Comparison of ENCODE assay signal across 28 cellular contexts in genomic region chr3:97293596-97294131, GRCh38.
A peak's percentile ranks its signal among the peaks of the same experiment; 100 is the strongest.
DNase-seq lines count a peak whose midpoint lies in the region; ATAC-seq, FAIRE-seq and TF ChIP-seq lines count a peak whose summit lies in the region.
"Had no signal": no experiment of that assay in that cellular context is flagged by ENCODE, and none has a peak within 500 bp of the region (broad histone marks: within the 10 kb centered on the region; RNA-seq: fewer than 3 reads in every experiment).

No MANE protein-coding gene starts in this region.

- no CpG with 5 or more reads among the region's 5 CpGs for whole genome bisulfite sequencing in trophoblast cell (ENCODE audit: extremely low coverage, insufficient coverage, insufficient read length)
- 86 to 90% methylated on average over 5 of the region's 5 CpGs for WGBS in aorta, 2 donors
- 95% methylated on average over 5 of the region's 5 CpGs for WGBS in prostate gland

- no peak overlapping the region for H4K8ac ChIP-seq in trophoblast cell (ENCODE audit: low read depth, low read length)

- no peak for TF ChIP-seq POLR2A in prostate gland (IDR thresholded peaks at IDR 0.05)

- no peak overlapping the region for H3K23ac ChIP-seq in trophoblast cell (ENCODE audit: low read length)

- no peak overlapping the region for H3K18ac ChIP-seq in trophoblast cell (ENCODE audit: low read length)

- H3K36me3 ChIP-seq in kidney (ENCODE audit: control insufficient read depth in 1 of 2, insufficient read depth in 2 of 2, low read length in 2 of 2) (no peaks in the 10 kb centered on the region), trophoblast cell (ENCODE audit: control insufficient read depth in 1 of 2, insufficient read depth in 2 of 2, low read length in 2 of 2) (no peaks in the 10 kb centered on the region), upper lobe of right lung (no peaks in the 10 kb centered on the region), aorta (ENCODE audit: control insufficient read depth in 1 of 2, insufficient read depth in 2 of 2, low read length in 1 of 2) (no peaks in the 10 kb centered on the region), prostate gland (no peaks in the 10 kb centered on the region)
- H3K36me3 ChIP-seq: BE2C, BLaER1 had no signal

- peak overlapping the region; percentile 24 for H2AFZ ChIP-seq in trophoblast cell (ENCODE audit: insufficient read depth, low read length, poor library complexity)

- H3K4me1 ChIP-seq in kidney (ENCODE audit: control insufficient read depth in 1 of 2, insufficient read depth in 1 of 2, low read depth in 1 of 2, low read length in 2 of 2) (no peaks in the 10 kb centered on the region), trophoblast cell (ENCODE audit: control insufficient read depth in 1 of 2, insufficient read depth in 2 of 2, low read length in 2 of 2) (no peaks in the 10 kb centered on the region), upper lobe of right lung (no peaks in the 10 kb centered on the region), aorta (ENCODE audit: control insufficient read depth in 1 of 2, insufficient read depth in 2 of 2, low read length in 2 of 2) (no peaks in the 10 kb centered on the region), prostate gland (replicated peaks) (no peaks in the 10 kb centered on the region)
- H3K4me1 ChIP-seq: BE2C, BLaER1 had no signal

- no peaks in the 10 kb centered on the region for H3K79me2 ChIP-seq in trophoblast cell (ENCODE audit: control insufficient read depth, insufficient read depth, low read length, poor library complexity)

- TF ChIP-seq CTCF in kidney (IDR thresholded peaks at IDR 0.05; ENCODE audit: borderline replicate concordance, extremely low read depth, insufficient read depth), result no peak
- TF ChIP-seq CTCF in upper lobe of right lung (IDR thresholded peaks at IDR 0.05), result no peak
- no peak for TF ChIP-seq CTCF in prostate gland (IDR thresholded peaks at IDR 0.05)

- H3K27ac ChIP-seq in kidney (ENCODE audit: low read depth in 2 of 2, low read length in 2 of 2) (no peak overlapping the region), trophoblast cell (ENCODE audit: low read depth, low read length) (no peak overlapping the region), upper lobe of right lung (no peak overlapping the region), aorta (ENCODE audit: low read depth in 1 of 2, low read length in 2 of 2) (no peak overlapping the region), prostate gland (no peak overlapping the region)
- H3K27ac ChIP-seq: BLaER1 had no signal

- H3K4me3 ChIP-seq in kidney (ENCODE audit: low read length in 2 of 2) (no peak overlapping the region), trophoblast cell (ENCODE audit: low read depth, low read length) (no peak overlapping the region), upper lobe of right lung (no peak overlapping the region), aorta (ENCODE audit: low read length in 2 of 2) (no peak overlapping the region), prostate gland (no peak overlapping the region)
- H3K4me3 ChIP-seq: BLaER1, GM12878 had no signal

- H3K79me1 ChIP-seq in trophoblast cell (ENCODE audit: low read length), result no peaks in the 10 kb centered on the region

- H4K91ac ChIP-seq in trophoblast cell (ENCODE audit: low read depth, low read length), result no peak overlapping the region

- H3K9me3 ChIP-seq in kidney (ENCODE audit: control insufficient read depth in 1 of 2, low read length in 2 of 2) (peaks cover 0 to 2% of the 10 kb centered on the region in 2 donors), trophoblast cell (ENCODE audit: insufficient read depth, low read depth, low read length) (peaks cover 5% of the 10 kb centered on the region), upper lobe of right lung (no peaks in the 10 kb centered on the region), aorta (ENCODE audit: control insufficient read depth, low read length) (no peaks in the 10 kb centered on the region), prostate gland (no peaks in the 10 kb centered on the region)
- H3K9me3 ChIP-seq: BE2C had no signal

- no peak for FAIRE-seq in kidney (lab: Jason Lieb, UNC)
- FAIRE-seq: GM12878, GM12892, GM18507, GM19239 had no signal

- H3K27me3 ChIP-seq in trophoblast cell (ENCODE audit: insufficient read depth, low read length), result no peaks in the 10 kb centered on the region
- H3K27me3 ChIP-seq in upper lobe of right lung, result no peaks in the 10 kb centered on the region
- no peaks in the 10 kb centered on the region for H3K27me3 ChIP-seq in aorta (ENCODE audit: control insufficient read depth in 1 of 2, insufficient read depth in 2 of 2, low read length in 1 of 2)
- H3K27me3 ChIP-seq in prostate gland (replicated peaks; ENCODE audit: insufficient read depth), result no peaks in the 10 kb centered on the region
- H3K27me3 ChIP-seq: BE2C, BLaER1 had no signal

- H3K14ac ChIP-seq in trophoblast cell (ENCODE audit: low read length), result no peak overlapping the region

- no peak overlapping the region for H2BK5ac ChIP-seq in trophoblast cell (ENCODE audit: low read depth, low read length, poor library complexity)

- no peak overlapping the region for H2BK12ac ChIP-seq in trophoblast cell (ENCODE audit: low read length)

- no peak overlapping the region for H3K4ac ChIP-seq in trophoblast cell (ENCODE audit: low read depth, low read length)

- no peak for ATAC-seq in upper lobe of right lung
- peak; percentile 30 for ATAC-seq in aorta (ENCODE audit: low FRiP score)
- no peak for ATAC-seq in GM21381 (IDR thresholded peaks at IDR 0.05; ENCODE audit: unreplicated experiment)
- ATAC-seq: GM12878 had no signal

- no peak overlapping the region for H2BK120ac ChIP-seq in trophoblast cell (ENCODE audit: insufficient read depth, low read length, poor library complexity)

- intact Hi-C loops in kidney (cut with DNase I) (no loop called here), upper lobe of right lung (cut with DNase I) (no loop called here), aorta (cut with DNase I) (no loop called here), prostate gland (cut with DNase I) (no loop called here)

- H3K4me2 ChIP-seq in trophoblast cell (ENCODE audit: low read length), result no peak overlapping the region
- H3K4me2 ChIP-seq: BLaER1 had no signal

- peak; percentile 66 for DNase-seq in kidney
- no peak for DNase-seq in trophoblast cell
- DNase-seq in upper lobe of right lung, result peak; percentile 52
- DNase-seq in aorta, result no peak
- no peak for DNase-seq in prostate gland (ENCODE audit: low spot score)
- DNase-seq in NCI-H1417 (lab: John Stamatoyannopoulos, UW), result no peak
- DNase-seq in NCI-H1694 (lab: John Stamatoyannopoulos, UW), result no peak
- DNase-seq: 8988T; ACHN; BE2C; C1 segment of cervical spinal cord; CD4-positive, alpha-beta memory T cell; CD4-positive, CD25-positive, alpha-beta regulatory T cell; CD8-positive, alpha-beta memory T cell; COR-L47; DMS 273 treated with DMSO at 0.1 percent for 48 hours; DMS153; DMS53; DMS79; DND-41; EL; GDM1 had no signal

- H4K12ac ChIP-seq in trophoblast cell (ENCODE audit: low read depth, low read length), result peak overlapping the region; percentile 6

- H2AK5ac ChIP-seq in trophoblast cell (ENCODE audit: low read length), result no peak overlapping the region

- no peak overlapping the region for H3K9ac ChIP-seq in kidney (ENCODE audit: low read length in 2 of 2)
- no peak overlapping the region for H3K9ac ChIP-seq in trophoblast cell (ENCODE audit: low read length)
- H3K9ac ChIP-seq: BLaER1 had no signal

Comparison
In these comparisons a context has a peak if more than half of its experiments do, and no peak if none do; other contexts are left out.
1. DNase-seq: peak in kidney (single experiment) and upper lobe of right lung (single experiment); none in trophoblast cell (0 of 2), aorta (0 of 2), prostate gland (single experiment), NCI-H1417 (0 of 3) and NCI-H1694 (single experiment).